ENCODE assay signal across 9 cellular contexts in the genomic region with DNA sequence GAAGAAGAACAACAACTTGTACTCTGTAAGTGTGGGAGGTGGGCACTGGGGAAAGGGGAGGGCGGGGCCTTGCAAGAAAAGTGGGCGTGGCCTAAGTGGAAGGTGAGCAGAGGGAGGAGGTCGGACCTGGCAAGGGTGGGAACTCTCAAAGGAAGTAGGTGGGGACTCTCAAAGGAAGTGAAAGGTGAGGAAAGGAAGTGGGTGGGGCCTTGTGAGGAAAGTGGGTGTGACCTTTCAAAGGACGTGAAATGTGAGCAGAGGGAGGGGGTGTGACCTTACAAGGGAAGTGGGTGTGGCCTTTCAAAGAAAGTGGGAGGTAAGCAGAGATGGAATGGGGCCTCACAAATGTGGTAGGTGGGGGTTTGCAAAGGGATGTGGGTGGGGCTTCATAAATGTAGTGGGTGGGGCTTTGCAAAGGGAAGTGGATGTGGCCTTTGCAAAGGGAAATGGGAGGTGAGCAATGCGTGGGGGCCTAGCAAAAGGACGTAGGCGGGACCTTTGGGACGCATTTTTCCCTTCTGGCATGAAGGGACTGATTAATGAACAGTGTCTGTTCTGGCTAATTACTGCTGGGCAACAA. TPM values are rescaled to one million over a fixed set of nuclear protein-coding genes. Genes with fewer than 3 reads are reported as not detected.
DNase-seq lines count a peak whose midpoint lies in the region; ATAC-seq and TF ChIP-seq lines count a peak whose summit lies in the region.
"Had no signal": no experiment of that assay in that cellular context is flagged by ENCODE, and none has a peak within 500 bp of the region (broad histone marks: within the 10 kb centered on the region; RNA-seq: fewer than 3 reads in every experiment).

No MANE protein-coding gene starts in this region.

- no peak overlapping the region for H3K4ac ChIP-seq in neuronal stem cell (ENCODE audit: low read length)

- H3K27me3 Mint-ChIP-seq in progenitor cell of endocrine pancreas: peaks cover 2% of the 10 kb centered on the region

- H3K9ac ChIP-seq in neuronal stem cell (ENCODE audit: low read depth, low read length, poor library complexity): no peak overlapping the region

- H3K4me3 ChIP-seq in neuronal stem cell (ENCODE audit: low read length in 2 of 2): no peak overlapping the region
- H3K4me3 ChIP-seq: A549 had no signal

- no peak overlapping the region for H2BK12ac ChIP-seq in neuronal stem cell (ENCODE audit: low read length)

- H2BK15ac ChIP-seq in neuronal stem cell (ENCODE audit: low read length): no peak overlapping the region

- DNase-seq in NCI-H1417 (lab: John Stamatoyannopoulos, UW): peak in 2 of 3 experiments; percentile 4 to 17
- no peak for DNase-seq in NCI-H1417 treated with DMSO at 0.1 percent for 48 hours (lab: John Stamatoyannopoulos, UW)
- peak; percentile 92 for DNase-seq in NOMO-1 treated with DMSO at 0.1 percent for 48 hours (lab: John Stamatoyannopoulos, UW; ENCODE audit: unreplicated experiment)
- DNase-seq in activated T-cell treated with anti-CD3 and anti-CD28 coated beads, Interleukin-2, amount 50 U/mL, for 1 hour: peak; percentile 26
- peak; percentile 23 for DNase-seq in left kidney (ENCODE audit: low read depth, low spot score)
- DNase-seq in progenitor cell of endocrine pancreas (ENCODE audit: low spot score, unreplicated experiment): no peak
- DNase-seq in neuronal stem cell (ENCODE audit: low spot score): no peak

- peaks cover 1% of the 10 kb centered on the region for H3K4me1 Mint-ChIP-seq in progenitor cell of endocrine pancreas (ENCODE audit: low read depth)

- ATAC-seq in HG02884 (IDR thresholded peaks at IDR 0.05; ENCODE audit: unreplicated experiment): no peak
- ATAC-seq: A549 had no signal

- H2AFZ ChIP-seq in neuronal stem cell (ENCODE audit: low read length): no peak overlapping the region

- H3K9me3 Mint-ChIP-seq in progenitor cell of endocrine pancreas (ENCODE audit: low read depth): peaks cover 15% of the 10 kb centered on the region

- no peak overlapping the region for H4K91ac ChIP-seq in neuronal stem cell (ENCODE audit: low read depth, low read length, poor library complexity)

- no peaks in the 10 kb centered on the region for H3K27me3 ChIP-seq in neuronal stem cell (ENCODE audit: control insufficient read depth in 3 of 3, insufficient read depth in 3 of 3, low read depth in 1 of 3, low read length in 3 of 3)

- no peak overlapping the region for H3K18ac ChIP-seq in neuronal stem cell (ENCODE audit: low read length)

- no peak overlapping the region for H2AK5ac ChIP-seq in neuronal stem cell (ENCODE audit: low read depth, low read length)

- no peak overlapping the region for H4K8ac ChIP-seq in neuronal stem cell (ENCODE audit: low read depth, low read length)

- H3K27ac Mint-ChIP-seq in progenitor cell of endocrine pancreas: no peak overlapping the region

- no peak overlapping the region for H2BK120ac ChIP-seq in neuronal stem cell (ENCODE audit: low read depth, low read length)

- H3K27ac ChIP-seq in neuronal stem cell (replicated peaks; ENCODE audit: low read length): no peak overlapping the region
- H3K27ac ChIP-seq: A549 had no signal

- H2BK5ac ChIP-seq in neuronal stem cell (ENCODE audit: low read length): no peak overlapping the region

- no peak overlapping the region for H3K4me2 ChIP-seq in neuronal stem cell (ENCODE audit: insufficient read depth, low read length, poor library complexity, severe bottlenecking)
- H3K4me2 ChIP-seq: A549 had no signal

- H3K36me3 Mint-ChIP-seq in progenitor cell of endocrine pancreas (ENCODE audit: insufficient read depth): peaks cover 3% of the 10 kb centered on the region

- no peaks in the 10 kb centered on the region for H3K36me3 ChIP-seq in neuronal stem cell (replicated peaks in 1 of 2; ENCODE audit: control insufficient read depth in 2 of 2, insufficient read depth in 2 of 2, low read length in 2 of 2)

- H3K4me1 ChIP-seq in neuronal stem cell (ENCODE audit: control insufficient read depth in 2 of 2, insufficient read depth in 1 of 2, low read depth in 1 of 2, low read length in 2 of 2): no peaks in the 10 kb centered on the region
- H3K4me1 ChIP-seq: A549 had no signal

- H3K23ac ChIP-seq in neuronal stem cell (ENCODE audit: low read depth, low read length, poor library complexity): no peak overlapping the region

- H3K9me3 ChIP-seq in neuronal stem cell (replicated peaks in 1 of 2; ENCODE audit: control insufficient read depth in 2 of 2, insufficient read depth in 1 of 2, low read depth in 1 of 2, low read length in 2 of 2): peaks cover 2 to 9% of the 10 kb centered on the region in 2 donors
- H3K9me3 ChIP-seq: A549 had no signal

- TF ChIP-seq CTCF in progenitor cell of endocrine pancreas (IDR thresholded peaks at IDR 0.05; ENCODE audit: unreplicated experiment): no peak

- H3K4me3 Mint-ChIP-seq in progenitor cell of endocrine pancreas (ENCODE audit: low read depth): no peak overlapping the region

- no CpG with 5 or more reads among the region's 8 CpGs for WGBS in neuronal stem cell (ENCODE audit: extremely low coverage in 2 of 2, insufficient read length in 2 of 2, insufficient replicate concordance in 1 of 2), 2 donors

- no peak overlapping the region for H3K14ac ChIP-seq in neuronal stem cell (ENCODE audit: low read length)

- H3K79me1 ChIP-seq in neuronal stem cell (ENCODE audit: low read depth, low read length): no peaks in the 10 kb centered on the region

RNA-seq across cellular contexts. Expression of a gene that starts 25.9 kb away (rescaled TPM):
- not detected in 2 replicates for total RNA-seq in progenitor cell of endocrine pancreas
- not detected for polyA plus RNA-seq in neuronal stem cell (2013, experiment 1 of 2)
- polyA plus RNA-seq in neuronal stem cell (2013, experiment 2 of 2): not detected
- polyA plus RNA-seq: A549 had no signal

RNA-seq across cellular contexts. Expression of a gene that starts 51.1 kb away (rescaled TPM):
- total RNA-seq in progenitor cell of endocrine pancreas: 24.2 and 24.8 TPM in 2 replicates
- polyA plus RNA-seq in neuronal stem cell (2013, experiment 1 of 2): 9.4 TPM
- 11.1 TPM for polyA plus RNA-seq in neuronal stem cell (2013, experiment 2 of 2)

Comparison
In these comparisons a context has a peak if more than half of its experiments do, and no peak if none do; other contexts are left out.
1. DNase-seq: peak in NCI-H1417 (2 of 3), NOMO-1 treated with DMSO at 0.1 percent for 48 hours (single experiment), activated T-cell treated with anti-CD3 and anti-CD28 coated beads, Interleukin-2, amount 50 U/mL, for 1 hour (single experiment) and left kidney (single experiment); none in NCI-H1417 treated with DMSO at 0.1 percent for 48 hours (single experiment), progenitor cell of endocrine pancreas (single experiment) and neuronal stem cell (single experiment).